ENCODE assay signal across 24 cellular contexts in genomic region chr6:169233832-169234231, GRCh38. TPM values are rescaled to one million over a fixed set of nuclear protein-coding genes. Genes with fewer than 3 reads are reported as not detected.
"Had no signal": no experiment of that assay in that cellular context is flagged by ENCODE, and none has a peak within 500 bp of the region (broad histone marks: within the 10 kb centered on the region; RNA-seq: fewer than 3 reads in every experiment).

No MANE protein-coding gene starts in this region.

- H3K9me3 ChIP-seq: esophagus muscularis mucosa, gastroesophageal sphincter, mucosa of descending colon, tibial nerve had no signal

- H3K27me3 Mint-ChIP-seq: activated CD4-positive, alpha-beta T cell treated with anti-CD3 and anti-CD28 coated beads, Interleukin-2, amount 10 ng/mL, durations not matched to agents 7 days and 5 days; activated naive CD8-positive, alpha-beta T cell; dendritic cell treated with granulocyte-macrophage colony-stimulating factor and Interleukin-4, amounts not matched to agents 40 ng/mL and 50 ng/mL, for 4 days; naive B cell had no signal

- H3K27ac Mint-ChIP-seq: activated CD4-positive, alpha-beta T cell treated with anti-CD3 and anti-CD28 coated beads, Interleukin-2, amount 10 ng/mL, durations not matched to agents 7 days and 5 days; activated naive CD8-positive, alpha-beta T cell; dendritic cell treated with granulocyte-macrophage colony-stimulating factor and Interleukin-4, amounts not matched to agents 40 ng/mL and 50 ng/mL, for 4 days; memory B cell; stimulated activated naive B cell treated with anti-CD40 and anti-IgM and Interleukin-4, amounts not matched to agents 10 μg/mL and 1 μg/mL and 100 μg/mL, for 72 hours had no signal

- H3K36me3 Mint-ChIP-seq: activated naive CD8-positive, alpha-beta T cell had no signal

- H3K27me3 ChIP-seq: brain microvascular endothelial cell, esophagus muscularis mucosa, gastroesophageal sphincter, neutrophil, spleen, tibial nerve had no signal

- H3K4me3 ChIP-seq: esophagus muscularis mucosa, gastroesophageal sphincter, heart right ventricle, mucosa of descending colon, spleen, tibial nerve had no signal

- H3K27ac ChIP-seq: brain microvascular endothelial cell, esophagus muscularis mucosa, gastroesophageal sphincter, heart right ventricle, neutrophil, parathyroid adenoma, spleen, tibial nerve had no signal

- H3K4me3 Mint-ChIP-seq: activated CD4-positive, alpha-beta T cell treated with anti-CD3 and anti-CD28 coated beads, Interleukin-2, amount 10 ng/mL, durations not matched to agents 7 days and 5 days; activated naive CD8-positive, alpha-beta T cell; dendritic cell treated with granulocyte-macrophage colony-stimulating factor and Interleukin-4, amounts not matched to agents 40 ng/mL and 50 ng/mL, for 4 days; memory B cell; stimulated activated naive B cell treated with anti-CD40 and anti-IgM and Interleukin-4, amounts not matched to agents 10 μg/mL and 1 μg/mL and 100 μg/mL, for 72 hours had no signal

- H3K36me3 ChIP-seq: neutrophil had no signal

- H3K4me1 ChIP-seq: heart right ventricle, parathyroid adenoma, spleen had no signal

- ATAC-seq: activated CD4-positive, CD25-positive, alpha-beta regulatory T cell treated with anti-CD3 and anti-CD28 coated beads, Interleukin-2, amount 50 U/mL, for 24 hours; gastroesophageal sphincter; heart right ventricle; left ventricle myocardium superior; mucosa of descending colon; stimulated activated naive B cell treated with anti-CD40 and anti-IgM and Interleukin-4, amounts not matched to agents 10 μg/mL and 1 μg/mL and 100 μg/mL, for 72 hours had no signal

- DNase-seq: activated CD4-positive, alpha-beta T cell treated with anti-CD3 and anti-CD28 coated beads, Interleukin-2, amount 10 ng/mL, durations not matched to agents 7 days and 5 days; amygdala; brain microvascular endothelial cell; effector CD8-positive, alpha-beta T cell; heart right ventricle; left ventricle myocardium superior; mucosa of descending colon; naive B cell; spleen; stimulated activated CD4-positive, alpha-beta T cell treated with anti-CD3 and anti-CD28 coated beads, Interleukin-4, amount 100 ng/mL, for 4 hours; stimulated activated naive B cell treated with anti-CD40 and anti-IgM and Interleukin-4, amounts not matched to agents 10 μg/mL and 1 μg/mL and 100 μg/mL, for 72 hours; substantia nigra; T1000 had no signal

- H3K4me1 Mint-ChIP-seq: activated CD4-positive, alpha-beta T cell treated with anti-CD3 and anti-CD28 coated beads, Interleukin-2, amount 10 ng/mL, durations not matched to agents 7 days and 5 days; memory B cell had no signal

RNA-seq across cellular contexts. Expression of gene THBS2, which starts 19.8 kb away (rescaled TPM):
- total RNA-seq: activated CD4-positive, alpha-beta T cell treated with anti-CD3 and anti-CD28 coated beads, Interleukin-2, amount 10 ng/mL, durations not matched to agents 7 days and 5 days; endothelial cell of umbilical vein; T-helper 1 cell treated with Interleukin-12 subunit alpha and Interleukin-12 subunit beta and Interleukin-4 antibody, amounts not matched to agents 30 ng/mL and 1 ng/mL, for 36 hours had no signal
